In the genomic region with DNA sequence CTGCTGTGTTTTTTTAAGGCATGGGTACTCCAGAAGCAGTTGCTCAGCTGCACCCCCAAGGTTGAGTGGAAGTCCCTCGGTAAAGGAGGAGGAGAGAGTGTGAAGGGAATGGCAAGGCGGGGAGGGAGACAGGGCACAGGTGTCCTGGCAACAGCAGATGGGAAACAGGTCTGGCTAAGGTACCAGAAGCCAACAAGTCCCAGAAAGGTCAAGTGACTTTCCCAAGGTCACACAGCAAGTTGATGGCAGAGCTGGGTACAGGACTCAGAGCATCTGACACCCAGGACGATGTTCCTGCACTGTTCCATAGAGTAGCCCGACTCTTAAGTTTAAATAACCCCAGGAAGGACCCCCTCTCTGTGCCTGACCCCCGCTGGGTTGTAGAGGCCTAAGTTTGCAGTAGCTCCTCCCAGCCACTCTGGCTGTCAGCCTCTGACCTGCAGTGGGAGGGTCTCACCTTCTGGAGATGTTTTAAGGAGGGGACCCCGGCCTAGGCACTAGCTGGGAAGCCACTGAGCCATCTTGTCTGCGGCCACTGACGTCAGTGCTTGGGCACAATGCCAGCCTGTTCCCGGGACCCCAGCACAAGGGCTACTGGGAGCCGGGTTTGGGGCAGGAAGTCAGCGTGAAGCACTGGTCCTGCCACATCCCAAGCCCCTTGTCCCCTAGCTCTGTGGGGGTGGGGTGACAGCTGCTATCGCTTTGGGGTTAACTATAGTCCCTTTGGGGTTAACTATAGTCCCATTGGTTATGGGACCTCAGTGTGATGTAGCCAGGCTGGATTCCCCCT, we compare ENCODE assay signal across 1 cellular context.
TF ChIP-seq lines count a peak whose summit lies in the region.

No MANE protein-coding gene starts in this region.

TF ChIP-seq in K562, 482 proteins besides CTCF, POLR2A, EP300 and RAD21:
- TF ChIP-seq NFIC (IDR thresholded peaks at IDR 0.05) (peak; percentile 9; the same call in 1 of the 2 replicates), BCOR (IDR thresholded peaks at IDR 0.05) (peak; percentile 29; the same call in 1 of the 2 replicates), NFXL1 (CRISPR knock-in tag; IDR thresholded peaks at IDR 0.05) (no peak), ZFP36 (IDR thresholded peaks at IDR 0.05; ENCODE audit: low read depth, low read length, partially characterized antibody) (peak; percentile 32)
